In the genomic region with DNA sequence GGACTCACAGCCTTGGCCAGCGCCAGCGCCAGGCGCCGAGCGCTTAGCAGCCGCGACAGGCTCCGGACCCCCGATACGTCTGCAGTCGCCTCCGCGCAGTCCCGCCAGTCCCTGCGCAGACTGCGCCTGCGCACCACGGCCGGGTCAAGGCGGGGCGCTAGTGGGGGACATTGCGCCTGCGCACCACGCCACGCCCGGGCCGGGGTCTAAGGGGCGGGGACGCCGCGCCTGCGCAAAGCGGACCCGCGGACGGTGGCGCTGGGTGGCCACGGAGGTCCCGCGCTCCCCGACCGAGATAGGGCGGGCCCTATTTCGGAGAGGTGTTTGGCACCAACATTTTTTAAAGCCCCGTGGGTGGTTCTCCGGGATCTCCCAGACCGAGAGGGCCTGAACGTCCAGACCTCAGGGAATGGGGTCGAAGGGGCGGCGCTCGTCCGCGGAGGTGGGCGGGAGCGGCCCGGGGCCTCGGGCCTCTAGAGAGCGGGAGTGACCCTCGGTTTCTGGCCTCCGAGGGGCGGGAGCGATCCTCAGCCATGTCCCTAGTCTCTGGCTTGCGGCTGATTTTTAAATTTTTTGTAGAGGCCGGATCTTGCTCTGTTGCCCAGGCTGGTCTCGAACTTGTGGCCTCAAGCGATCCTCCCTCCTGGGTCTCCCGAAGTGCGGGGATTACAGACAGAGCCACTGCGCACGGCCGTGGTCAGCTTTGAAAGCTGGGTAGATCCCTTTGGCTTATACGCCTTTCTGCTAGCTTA, we compare ENCODE assay signal across 8 cellular contexts.
DNase-seq lines count a peak whose midpoint lies in the region; ATAC-seq and TF ChIP-seq lines count a peak whose summit lies in the region.
"Not testable (repeated sequence)": the region's sequence is repeated elsewhere in the genome, so short reads cannot be mapped to it uniquely, and the experiment has no call there.

No MANE protein-coding gene starts in this region.

- not testable (repeated sequence) for H3K4me1 Mint-ChIP-seq in activated naive CD4-positive, alpha-beta T cell treated with anti-CD3 and anti-CD28 coated beads for 36 hours (ENCODE audit: low read depth)

- not testable (repeated sequence) for H3K9me3 ChIP-seq in SJSA1 (replicated peaks); mucosa of descending colon

- peak overlapping the region; percentile 74 for H3K4me3 Mint-ChIP-seq in activated naive CD4-positive, alpha-beta T cell treated with anti-CD3 and anti-CD28 coated beads for 36 hours

- CTCF ChIA-PET in activated naive CD4-positive, alpha-beta T cell treated with anti-CD3 and anti-CD28 coated beads for 36 hours (lab: Charles Lee): not testable (repeated sequence)

- ATAC-seq in HG03097 (IDR thresholded peaks at IDR 0.05; ENCODE audit: low FRiP score, unreplicated experiment) (peak; percentile 68), mucosa of descending colon (peak; percentile 95)

- not testable (repeated sequence) for H3K36me3 ChIP-seq in SJSA1; mucosa of descending colon (ENCODE audit: low read depth)

- H3K27me3 Mint-ChIP-seq in activated naive CD4-positive, alpha-beta T cell treated with anti-CD3 and anti-CD28 coated beads for 36 hours (ENCODE audit: low read depth): not testable (repeated sequence)

- not testable (repeated sequence) for H3K27ac Mint-ChIP-seq in activated naive CD4-positive, alpha-beta T cell treated with anti-CD3 and anti-CD28 coated beads for 36 hours

- H3K27me3 ChIP-seq in SJSA1 (replicated peaks): not testable (repeated sequence)

- not testable (repeated sequence) for H3K9me3 Mint-ChIP-seq in activated naive CD4-positive, alpha-beta T cell treated with anti-CD3 and anti-CD28 coated beads for 36 hours

- H3K36me3 Mint-ChIP-seq in activated naive CD4-positive, alpha-beta T cell treated with anti-CD3 and anti-CD28 coated beads for 36 hours (ENCODE audit: low read depth): not testable (repeated sequence)

- not testable (repeated sequence) for H3K4me1 ChIP-seq in SJSA1 (replicated peaks); mucosa of descending colon (ENCODE audit: low read depth)

- DNase-seq in Ammon's horn (ENCODE audit: low spot score) (peak; percentile 84), GM19240 (ENCODE audit: insufficient read length, low spot score) (peak; percentile 70), SJSA1 (ENCODE audit: low read depth in 1 of 2, low spot score in 2 of 2) (peak; percentile 56 to 63), fibroblast of peridontal ligament (ENCODE audit: extremely low read depth) (peak; percentile 59), mucosa of descending colon (peak; percentile 89 to 95 (median 91))
- DNase-seq in activated naive CD4-positive, alpha-beta T cell treated with anti-CD3 and anti-CD28 coated beads for 36 hours: peak; percentile 89
- peak; percentile 83 to 85 for DNase-seq in stimulated activated CD4-positive, alpha-beta T cell treated with anti-CD3 and anti-CD28 coated beads, Interleukin-4, amount 100 ng/mL, for 48 hours (ENCODE audit: low read depth in 2 of 2)

- peak overlapping the region; percentile 45 for H3K4me3 ChIP-seq in SJSA1
- H3K4me3 ChIP-seq in mucosa of descending colon: peak overlapping the region; percentile 50

- H3K27ac ChIP-seq in SJSA1: not testable (repeated sequence)

- intact Hi-C loops in activated naive CD4-positive, alpha-beta T cell treated with anti-CD3 and anti-CD28 coated beads for 36 hours (cut with micrococcal nuclease): loop anchor here (5.0 kb wide), 1 partner anchor 71 kb away; a partner anchor contains a TSS
- intact Hi-C loops in mucosa of descending colon (cut with DNase I, micrococcal nuclease): not testable (repeated sequence)

- not testable (repeated sequence) for TF ChIP-seq CTCF in mucosa of descending colon (IDR thresholded peaks at IDR 0.05)
